In the genomic region with DNA sequence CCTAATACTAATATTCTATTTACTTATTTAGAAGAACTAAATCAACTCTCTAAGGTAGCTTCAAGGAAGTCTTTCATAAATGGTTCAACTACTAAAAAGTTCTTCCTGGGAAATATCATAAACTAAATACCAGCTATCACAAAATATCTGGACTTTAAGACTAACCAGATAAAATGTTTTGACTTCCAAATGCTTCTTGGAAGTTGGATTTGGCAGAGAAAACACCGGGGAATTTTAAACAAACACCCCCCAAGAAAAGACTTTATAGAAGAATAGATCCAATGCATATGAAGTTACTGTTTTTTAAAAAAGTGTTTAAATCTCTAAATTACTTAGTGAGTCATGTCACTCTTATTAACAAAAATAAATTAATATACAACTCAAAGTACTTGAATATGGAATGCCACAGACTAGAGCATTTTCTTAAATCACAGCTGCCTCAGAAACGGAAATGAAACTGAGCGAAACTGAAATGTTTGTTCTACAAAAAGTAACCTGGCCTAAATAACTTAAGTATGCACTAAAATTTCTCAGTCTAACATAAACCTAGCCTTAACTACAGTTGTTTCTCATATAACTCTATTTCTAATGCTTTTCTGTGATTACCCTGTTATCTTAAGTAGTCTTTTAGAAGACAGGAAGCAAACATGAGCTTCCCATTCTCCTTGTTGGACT, we compare ENCODE assay signal across 10 cellular contexts.
DNase-seq lines count a peak whose midpoint lies in the region; ATAC-seq lines count a peak whose summit lies in the region.
"Had no signal": no experiment of that assay in that cellular context is flagged by ENCODE, and none has a peak within 500 bp of the region (broad histone marks: within the 10 kb centered on the region; RNA-seq: fewer than 3 reads in every experiment).

No MANE protein-coding gene starts in this region.

- DNase-seq in RPMI8226: peak; percentile 24
- DNase-seq in pons (ENCODE audit: low spot score): peak; percentile 36
- DNase-seq in middle frontal gyrus (ENCODE audit: extremely low spot score, low spot score): no peak
- no peak for DNase-seq in NCI-H1092 treated with DMSO at 0.1 percent for 48 hours (lab: John Stamatoyannopoulos, UW)
- DNase-seq in DMS153 (lab: John Stamatoyannopoulos, UW): no peak
- no peak for DNase-seq in midbrain (lab: John Stamatoyannopoulos, UW)
- DNase-seq: activated T-cell treated with anti-CD3 and anti-CD28 coated beads for 4 hours had no signal

- ATAC-seq in GM18870 (IDR thresholded peaks at IDR 0.05; ENCODE audit: unreplicated experiment) (peak; percentile 53), HG02759 (IDR thresholded peaks at IDR 0.05; ENCODE audit: unreplicated experiment) (peak; percentile 33)
- ATAC-seq: gastroesophageal sphincter had no signal

Comparison
In these comparisons a context has a peak if more than half of its experiments do, and no peak if none do; other contexts are left out.
1. DNase-seq: peak in RPMI8226 (single experiment) and pons (single experiment); none in middle frontal gyrus (single experiment), NCI-H1092 treated with DMSO at 0.1 percent for 48 hours (single experiment), DMS153 (single experiment) and midbrain (single experiment).